1 cellular context compared by ENCODE assay signal in the genomic region with DNA sequence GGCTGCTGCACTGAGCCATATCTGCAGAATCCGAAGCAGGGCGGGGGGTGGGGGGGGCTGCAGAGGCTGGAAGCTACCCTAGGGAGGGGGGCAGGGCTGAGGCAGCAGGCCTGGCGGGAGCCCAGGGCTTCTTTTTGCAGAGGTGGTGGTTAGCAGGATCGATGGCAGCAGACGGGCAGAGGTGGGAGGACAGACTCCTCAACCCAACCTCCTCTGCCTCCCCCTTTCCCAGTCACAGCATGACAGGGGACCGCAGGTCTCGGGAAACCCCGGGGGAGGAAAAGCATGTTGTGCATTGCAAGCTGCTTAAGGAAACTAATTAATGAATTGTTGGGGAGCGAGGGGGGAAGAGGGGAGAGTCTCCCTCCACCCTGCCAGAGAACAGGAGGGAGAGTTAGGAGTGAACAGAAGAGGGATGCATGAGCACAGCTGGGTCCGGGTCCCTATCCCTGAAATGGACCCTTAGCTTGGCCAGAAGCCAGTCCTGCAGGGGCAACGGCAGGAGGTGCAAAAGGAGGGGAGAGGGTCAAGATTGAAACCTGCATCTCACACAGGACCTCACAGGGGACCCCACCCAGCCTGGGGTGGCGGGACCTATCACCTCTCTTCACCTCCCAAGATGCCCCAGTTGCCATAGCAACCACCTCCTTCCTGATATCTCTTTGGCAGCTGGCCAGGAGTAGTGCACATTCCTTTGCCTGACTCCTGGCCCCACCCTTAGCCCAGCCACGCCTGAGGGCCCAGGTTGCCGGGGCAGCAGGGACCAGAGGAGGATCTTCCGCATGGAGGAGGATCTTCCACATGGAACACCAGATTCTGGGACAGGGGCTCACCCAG.
TF ChIP-seq lines count a peak whose summit lies in the region.

No MANE protein-coding gene starts in this region.

TF ChIP-seq in HepG2, 621 proteins besides CTCF, POLR2A, EP300 and RAD21:
- TF ChIP-seq NFE2L2 (IDR thresholded peaks at IDR 0.05; ENCODE audit: low read length) (no peak), RFX1 (IDR thresholded peaks at IDR 0.05) (peak; percentile 66), RFX3 (CRISPR knock-in tag; IDR thresholded peaks at IDR 0.05) (peak; percentile 62)
